Comparison of ENCODE assay signal across 8 cellular contexts in genomic region chr3:62876064-62876463, GRCh38. TPM values are rescaled to one million over a fixed set of nuclear protein-coding genes. Genes with fewer than 3 reads are reported as not detected.
A peak's percentile ranks its signal among the peaks of the same experiment; 100 is the strongest.
DNase-seq lines count a peak whose midpoint lies in the region; ATAC-seq and TF ChIP-seq lines count a peak whose summit lies in the region.

No MANE protein-coding gene starts in this region.

- H3K4me2 ChIP-seq in DOHH2 (ENCODE audit: low read length): peak overlapping the region; percentile 82

- H3K9me2 ChIP-seq in DOHH2 (replicated peaks; ENCODE audit: control insufficient read depth, low read length): no peaks in the 10 kb centered on the region

- H3K27me3 ChIP-seq in DOHH2 (ENCODE audit: control insufficient read depth, low read length) (no peaks in the 10 kb centered on the region), right lobe of liver (peaks cover under 1 to 28% of the 10 kb centered on the region in 2 donors), stomach (peaks cover 13 to 65% (median 31%) of the 10 kb centered on the region in 3 donors)

- peak; percentile 48 for DNase-seq in NCI-H1092 treated with DMSO at 0.1 percent for 48 hours (lab: John Stamatoyannopoulos, UW)
- DNase-seq in cardiac fibroblast (ENCODE audit: low read depth in 2 of 2): peak; percentile 39 to 40
- DNase-seq in right lobe of liver: peak in 2 of 3 donors; percentile 34 to 55
- DNase-seq in stomach: no peak
- DNase-seq in Kasumi-1 (lab: John Stamatoyannopoulos, UW): no peak

- WGBS in right lobe of liver (ENCODE audit: insufficient coverage, low coverage, low lambda C conversion rate, missing lambda C conversion rate): 4% methylated on average over 17 of the region's 17 CpGs
- 2 to 8% (median 5%) methylated on average over 17 of the region's 17 CpGs for WGBS in stomach, 5 donors

- H3K27ac ChIP-seq in DOHH2 (ENCODE audit: low read depth, low read length) (no peak overlapping the region), right lobe of liver (no peak overlapping the region), stomach (no peak overlapping the region)

- no peaks in the 10 kb centered on the region for H4K20me1 ChIP-seq in DOHH2 (ENCODE audit: control insufficient read depth, insufficient read depth, low read depth, low read length)

- peak in 3 of 4 donors; percentile 49 to 62 (median 54) for ATAC-seq in right lobe of liver
- no peak for ATAC-seq in GM19455 (IDR thresholded peaks at IDR 0.05; ENCODE audit: unreplicated experiment)
- ATAC-seq in activated CD4-positive, CD25-positive, alpha-beta regulatory T cell treated with anti-CD3 and anti-CD28 coated beads, Interleukin-2, amount 50 U/mL, for 24 hours: no peak

- H3K4me3 ChIP-seq in DOHH2 (ENCODE audit: low read length) (peak overlapping the region; percentile 94), cardiac fibroblast (replicated peaks in 1 of 2; ENCODE audit: low read depth in 2 of 2, low read length in 2 of 2) (no peak overlapping the region), right lobe of liver (no peak overlapping the region), stomach (peak overlapping the region in 1 of 4 donors; percentile 18)

- no peak for TF ChIP-seq EP300 in stomach (IDR thresholded peaks at IDR 0.05)

- TF ChIP-seq POLR2A in right lobe of liver (IDR thresholded peaks at IDR 0.05) (no peak), stomach (IDR thresholded peaks at IDR 0.05) (no peak)

- peaks cover 48% of the 10 kb centered on the region for H3K79me2 ChIP-seq in DOHH2 (ENCODE audit: control insufficient read depth, low read length)

- no peak for TF ChIP-seq CTCF in DOHH2 (IDR thresholded peaks at IDR 0.05; ENCODE audit: low read depth, low read length, poor library complexity, severe bottlenecking)
- TF ChIP-seq CTCF in cardiac fibroblast (IDR thresholded peaks at IDR 0.05; ENCODE audit: low read depth, low read length): no peak
- TF ChIP-seq CTCF in right lobe of liver (IDR thresholded peaks at IDR 0.05): no peak
- no peak for TF ChIP-seq CTCF in stomach (IDR thresholded peaks at IDR 0.05)

- H3K4me1 ChIP-seq in DOHH2 (ENCODE audit: control insufficient read depth, low read length) (peaks cover 33% of the 10 kb centered on the region), right lobe of liver (peaks cover 0 to 9% (median 0%) of the 10 kb centered on the region in 4 donors), stomach (peaks cover 14 to 24% (median 19%) of the 10 kb centered on the region in 4 donors)

- peaks cover 20% of the 10 kb centered on the region for H3K36me3 ChIP-seq in DOHH2 (ENCODE audit: control insufficient read depth, low read length)
- no peaks in the 10 kb centered on the region for H3K36me3 ChIP-seq in right lobe of liver
- H3K36me3 ChIP-seq in stomach: no peaks in the 10 kb centered on the region

- intact Hi-C loops in right lobe of liver (cut with DNase I) (no loop called here), stomach (cut with DNase I; ENCODE audit: low total_unique reads) (no loop called here)

- H3F3A ChIP-seq in DOHH2 (ENCODE audit: control insufficient read depth, insufficient read depth): no peaks in the 10 kb centered on the region

- H3K9me3 ChIP-seq in DOHH2 (ENCODE audit: control insufficient read depth, insufficient read depth, low read length) (no peaks in the 10 kb centered on the region), right lobe of liver (no peaks in the 10 kb centered on the region), stomach (peaks cover 0 to 16% (median 10%) of the 10 kb centered on the region in 4 donors)

RNA-seq across cellular contexts. Expression of gene CADPS, which starts 0.8 kb away (rescaled TPM):
- total RNA-seq in right lobe of liver (under 1 TPM in 2 of 6 experiments, not detected in 4; 0.06 to 0.98 TPM), stomach (10 to 100 TPM in 2 of 5 donors, 1 to 10 TPM in 2, under 1 TPM in 1; 0.58 to 32.2 (median 8.3) TPM)
- polyA plus RNA-seq in stomach: 1 to 10 TPM; 1.4 to 4.1 (median 1.7) TPM

Comparison
In these comparisons a context has a peak if more than half of its experiments do, and no peak if none do; other contexts are left out.
1. DNase-seq: peak in NCI-H1092 treated with DMSO at 0.1 percent for 48 hours (single experiment), cardiac fibroblast (2 of 2) and right lobe of liver (2 of 3); none in stomach (single experiment) and Kasumi-1 (0 of 2).
2. ATAC-seq: peak in right lobe of liver (3 of 4); none in GM19455 (single experiment) and activated CD4-positive, CD25-positive, alpha-beta regulatory T cell treated with anti-CD3 and anti-CD28 coated beads, Interleukin-2, amount 50 U/mL, for 24 hours (0 of 2).